1 cellular context compared by ENCODE assay signal in genomic region chr2:176130917-176131616, GRCh38.
TF ChIP-seq lines count a peak whose summit lies in the region.

No MANE protein-coding gene starts in this region.

TF ChIP-seq in K562, 482 proteins besides CTCF, POLR2A, EP300 and RAD21:
- TF ChIP-seq ZNF175 (CRISPR knock-in tag; IDR thresholded peaks at IDR 0.05; ENCODE audit: low read depth) (no peak), CBX8 (IDR thresholded peaks at IDR 0.05; ENCODE audit: borderline replicate concordance, extremely low read depth, low read depth, low read length, poor library complexity, severe bottlenecking) (peak; percentile 85), HINFP (tag; conservative IDR thresholded peaks at IDR 0.05; ENCODE audit: low read depth) (no peak), POU5F1 (IDR thresholded peaks at IDR 0.05; ENCODE audit: borderline replicate concordance, low read depth, low read length, partially characterized antibody) (no peak), MTA3 (IDR thresholded peaks at IDR 0.05; ENCODE audit: borderline replicate concordance) (no peak), PRDM10 (IDR thresholded peaks at IDR 0.05; ENCODE audit: partially characterized antibody) (peak; percentile 54), NCOA6 (IDR thresholded peaks at IDR 0.05) (no peak), NCOA1 (IDR thresholded peaks at IDR 0.05; ENCODE audit: low read depth) (no peak), CBX2 (IDR thresholded peaks at IDR 0.05; ENCODE audit: insufficient read depth, low read length, poor library complexity, severe bottlenecking) (peak; percentile 99), RNF2 (IDR thresholded peaks at IDR 0.05) (peak; percentile 58; the same call in 1 of the 2 replicates), ZFP36 (IDR thresholded peaks at IDR 0.05; ENCODE audit: low read depth, low read length, partially characterized antibody) (peak; percentile 40), SIN3A (IDR thresholded peaks at IDR 0.05; ENCODE audit: borderline replicate concordance in 2 of 2, control insufficient read depth in 1 of 2, low read depth in 2 of 2, low read length in 2 of 2) (no peak), KAT8 (IDR thresholded peaks at IDR 0.05; ENCODE audit: low read depth) (no peak), BMI1 (IDR thresholded peaks at IDR 0.05; ENCODE audit: low read length) (peak; percentile 34)
- TF ChIP-seq, protein P1, sequence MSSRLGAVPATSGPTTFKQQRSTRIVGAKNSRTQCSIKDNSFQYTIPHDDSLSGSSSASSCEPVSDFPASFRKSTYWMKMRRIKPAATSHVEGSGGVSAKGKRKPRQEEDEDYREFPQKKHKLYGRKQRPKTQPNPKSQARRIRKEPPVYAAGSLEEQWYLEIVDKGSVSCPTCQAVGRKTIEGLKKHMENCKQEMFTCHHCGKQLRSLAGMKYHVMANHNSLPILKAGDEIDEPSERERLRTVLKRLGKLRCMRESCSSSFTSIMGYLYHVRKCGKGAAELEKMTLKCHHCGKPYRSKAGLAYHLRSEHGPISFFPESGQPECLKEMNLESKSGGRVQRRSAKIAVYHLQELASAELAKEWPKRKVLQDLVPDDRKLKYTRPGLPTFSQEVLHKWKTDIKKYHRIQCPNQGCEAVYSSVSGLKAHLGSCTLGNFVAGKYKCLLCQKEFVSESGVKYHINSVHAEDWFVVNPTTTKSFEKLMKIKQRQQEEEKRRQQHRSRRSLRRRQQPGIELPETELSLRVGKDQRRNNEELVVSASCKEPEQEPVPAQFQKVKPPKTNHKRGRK (tag; IDR thresholded peaks at IDR 0.05): peak; percentile 5; the same call in 1 of the 2 replicates
- TF ChIP-seq, protein P2, sequence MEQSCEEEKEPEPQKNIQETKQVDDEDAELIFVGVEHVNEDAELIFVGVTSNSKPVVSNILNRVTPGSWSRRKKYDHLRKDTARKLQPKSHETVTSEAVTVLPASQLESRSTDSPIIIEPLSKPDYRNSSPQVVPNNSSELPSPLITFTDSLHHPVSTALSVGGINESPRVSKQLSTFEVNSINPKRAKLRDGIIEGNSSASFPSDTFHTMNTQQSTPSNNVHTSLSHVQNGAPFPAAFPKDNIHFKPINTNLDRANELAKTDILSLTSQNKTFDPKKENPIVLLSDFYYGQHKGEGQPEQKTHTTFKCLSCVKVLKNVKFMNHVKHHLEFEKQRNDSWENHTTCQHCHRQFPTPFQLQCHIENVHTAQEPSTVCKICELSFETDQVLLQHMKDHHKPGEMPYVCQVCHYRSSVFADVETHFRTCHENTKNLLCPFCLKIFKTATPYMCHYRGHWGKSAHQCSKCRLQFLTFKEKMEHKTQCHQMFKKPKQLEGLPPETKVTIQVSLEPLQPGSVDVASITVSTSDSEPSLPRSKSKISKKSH (CRISPR knock-in tag; IDR thresholded peaks at IDR 0.05): no peak
